Comparison of ENCODE assay signal across 14 cellular contexts in the genomic region with DNA sequence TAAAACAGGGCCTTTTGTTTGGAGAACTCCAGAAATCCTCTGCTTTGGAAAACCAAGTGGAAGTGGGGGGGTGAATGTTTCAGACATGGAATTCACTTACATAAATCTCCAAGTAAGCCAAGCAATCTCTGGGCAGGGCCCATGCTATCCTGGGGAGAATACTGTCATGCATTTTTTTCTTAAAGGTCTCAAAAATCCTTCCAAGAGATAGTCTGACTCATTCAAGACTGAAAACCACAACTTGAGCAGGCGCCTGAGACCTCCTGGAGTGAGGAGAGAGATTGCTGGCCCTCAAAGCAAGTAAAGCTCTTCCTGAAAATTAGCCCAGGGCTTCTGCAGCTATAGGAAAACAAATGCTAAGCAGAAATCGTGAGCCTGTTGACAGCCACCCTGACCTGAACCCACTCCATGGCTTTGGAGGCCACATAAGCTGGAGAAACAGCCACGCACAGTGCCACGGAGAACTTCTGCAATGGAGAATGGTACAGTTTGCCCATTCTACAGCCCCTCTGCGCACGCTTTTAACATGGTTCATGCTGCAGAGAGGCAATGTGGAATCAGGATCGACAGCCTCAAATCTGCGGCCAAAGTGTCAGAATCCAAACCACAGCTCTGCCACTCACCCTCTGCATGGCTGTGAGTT.
DNase-seq lines count a peak whose midpoint lies in the region; ATAC-seq and TF ChIP-seq lines count a peak whose summit lies in the region.
"Had no signal": no experiment of that assay in that cellular context is flagged by ENCODE, and none has a peak within 500 bp of the region (broad histone marks: within the 10 kb centered on the region; RNA-seq: fewer than 3 reads in every experiment).

No MANE protein-coding gene starts in this region.

- ATAC-seq in GM21723 (IDR thresholded peaks at IDR 0.05; ENCODE audit: unreplicated experiment): no peak
- ATAC-seq: HepG2 had no signal

- WGBS in endodermal cell (ENCODE audit: insufficient coverage in 1 of 2, insufficient read length in 1 of 2), 2 experiments: 89 to 94% methylated on average over 8 of the region's 8 CpGs
- WGBS in mesodermal cell (ENCODE audit: insufficient coverage in 2 of 2), 2 experiments: 85 to 90% methylated on average over 7 to 8 of the region's 8 CpGs

- H3K27ac Mint-ChIP-seq in endodermal cell: peak overlapping the region; percentile 48
- H3K27ac Mint-ChIP-seq: activated naive CD8-positive, alpha-beta T cell treated with anti-CD3 and anti-CD28 coated beads, Interleukin-2, amount 10 ng/mL, durations not matched to agents 7 days and 5 days; T-helper 2 cell treated with Interferon-gamma antibody and Interleukin-4, amounts not matched to agents 5 μg/mL and 100 μg/mL, for 36 hours had no signal

- H3K27ac ChIP-seq in endodermal cell (ENCODE audit: low read depth, low read length) (no peak overlapping the region), mesodermal cell (ENCODE audit: low read depth, low read length, severe bottlenecking) (peak overlapping the region; percentile 53)

- H3K4me3 ChIP-seq in NB4 (ENCODE audit: low read depth, low read length) (no peak overlapping the region), endodermal cell (ENCODE audit: low read length) (no peak overlapping the region), mesodermal cell (ENCODE audit: extremely low read depth, insufficient read depth, low read length, poor library complexity, severe bottlenecking) (no peak overlapping the region)

- no peak overlapping the region for H3K9ac ChIP-seq in endodermal cell (ENCODE audit: extremely low read depth, low read length, poor library complexity, severe bottlenecking)

- no peaks in the 10 kb centered on the region for H3K36me3 Mint-ChIP-seq in endodermal cell (ENCODE audit: low read depth)
- H3K36me3 Mint-ChIP-seq: activated naive CD8-positive, alpha-beta T cell treated with anti-CD3 and anti-CD28 coated beads, Interleukin-2, amount 10 ng/mL, durations not matched to agents 7 days and 5 days had no signal

- TF ChIP-seq POLR2A in NB4 (IDR thresholded peaks at IDR 0.05; ENCODE audit: extremely low read depth, insufficient read length): no peak

- H3K9me3 ChIP-seq in endodermal cell (ENCODE audit: control insufficient read depth, low read length) (peaks cover 9% of the 10 kb centered on the region), mesodermal cell (ENCODE audit: control insufficient read depth, low read length) (no peaks in the 10 kb centered on the region)

- no peaks in the 10 kb centered on the region for H3K27me3 Mint-ChIP-seq in endodermal cell (ENCODE audit: insufficient read depth)
- H3K27me3 Mint-ChIP-seq: activated naive CD8-positive, alpha-beta T cell treated with anti-CD3 and anti-CD28 coated beads, Interleukin-2, amount 10 ng/mL, durations not matched to agents 7 days and 5 days had no signal

- H3K36me3 ChIP-seq in endodermal cell (ENCODE audit: control insufficient read depth, insufficient read depth, low read length) (no peaks in the 10 kb centered on the region), mesodermal cell (ENCODE audit: control insufficient read depth, insufficient read depth, low read length) (no peaks in the 10 kb centered on the region)

- no peaks in the 10 kb centered on the region for H3K27me3 ChIP-seq in endodermal cell (ENCODE audit: control insufficient read depth, insufficient read depth, low read length, poor library complexity, severe bottlenecking)

- no peak overlapping the region for H3K4me3 Mint-ChIP-seq in endodermal cell
- H3K4me3 Mint-ChIP-seq: activated naive CD8-positive, alpha-beta T cell treated with anti-CD3 and anti-CD28 coated beads, Interleukin-2, amount 10 ng/mL, durations not matched to agents 7 days and 5 days; neural crest cell; T-helper 2 cell treated with Interferon-gamma antibody and Interleukin-4, amounts not matched to agents 5 μg/mL and 100 μg/mL, for 36 hours had no signal

- peaks cover 9% of the 10 kb centered on the region for H3K9me3 Mint-ChIP-seq in endodermal cell
- H3K9me3 Mint-ChIP-seq: neural crest cell had no signal

- H3K4me1 ChIP-seq in endodermal cell (ENCODE audit: control insufficient read depth, insufficient read depth, low read length): peaks cover 16% of the 10 kb centered on the region
- peaks cover 7% of the 10 kb centered on the region for H3K4me1 ChIP-seq in mesodermal cell (ENCODE audit: control insufficient read depth, insufficient read depth, low read length, poor library complexity, severe bottlenecking)

- H3K4me1 Mint-ChIP-seq in endodermal cell: peaks cover 28% of the 10 kb centered on the region
- H3K4me1 Mint-ChIP-seq: activated naive CD8-positive, alpha-beta T cell treated with anti-CD3 and anti-CD28 coated beads, Interleukin-2, amount 10 ng/mL, durations not matched to agents 7 days and 5 days had no signal

- no peak for TF ChIP-seq CTCF in NB4 (IDR thresholded peaks at IDR 0.05; ENCODE audit: low read depth, low read length)
- TF ChIP-seq CTCF in endodermal cell (conservative IDR thresholded peaks at IDR 0.05): no peak

- peak; percentile 94 for DNase-seq in AG08395 (ENCODE audit: low spot score)
- peak; percentile 90 for DNase-seq in NB4 (ENCODE audit: low read depth)
- peak; percentile 71 for DNase-seq in endodermal cell
- DNase-seq in activated CD4-positive, CD25-positive, alpha-beta regulatory T cell (lab: John Stamatoyannopoulos, UW): no peak
- DNase-seq in hepatic stellate cell (ENCODE audit: low spot score): no peak
- DNase-seq in NCI-H146 (lab: John Stamatoyannopoulos, UW): no peak
- DNase-seq: activated naive CD8-positive, alpha-beta T cell treated with anti-CD3 and anti-CD28 coated beads, Interleukin-2, amount 10 ng/mL, durations not matched to agents 7 days and 5 days; NCI-H1930; stimulated activated CD4-positive, alpha-beta T cell treated with anti-CD3 and anti-CD28 coated beads, Interleukin-4, amount 100 ng/mL, for 24 hours had no signal

Comparison
In these comparisons a context has a peak if more than half of its experiments do, and no peak if none do; other contexts are left out.
1. DNase-seq: peak in AG08395 (single experiment), NB4 (single experiment) and endodermal cell (single experiment); none in activated CD4-positive, CD25-positive, alpha-beta regulatory T cell (0 of 4), hepatic stellate cell (single experiment) and NCI-H146 (single experiment).